In the genomic region with DNA sequence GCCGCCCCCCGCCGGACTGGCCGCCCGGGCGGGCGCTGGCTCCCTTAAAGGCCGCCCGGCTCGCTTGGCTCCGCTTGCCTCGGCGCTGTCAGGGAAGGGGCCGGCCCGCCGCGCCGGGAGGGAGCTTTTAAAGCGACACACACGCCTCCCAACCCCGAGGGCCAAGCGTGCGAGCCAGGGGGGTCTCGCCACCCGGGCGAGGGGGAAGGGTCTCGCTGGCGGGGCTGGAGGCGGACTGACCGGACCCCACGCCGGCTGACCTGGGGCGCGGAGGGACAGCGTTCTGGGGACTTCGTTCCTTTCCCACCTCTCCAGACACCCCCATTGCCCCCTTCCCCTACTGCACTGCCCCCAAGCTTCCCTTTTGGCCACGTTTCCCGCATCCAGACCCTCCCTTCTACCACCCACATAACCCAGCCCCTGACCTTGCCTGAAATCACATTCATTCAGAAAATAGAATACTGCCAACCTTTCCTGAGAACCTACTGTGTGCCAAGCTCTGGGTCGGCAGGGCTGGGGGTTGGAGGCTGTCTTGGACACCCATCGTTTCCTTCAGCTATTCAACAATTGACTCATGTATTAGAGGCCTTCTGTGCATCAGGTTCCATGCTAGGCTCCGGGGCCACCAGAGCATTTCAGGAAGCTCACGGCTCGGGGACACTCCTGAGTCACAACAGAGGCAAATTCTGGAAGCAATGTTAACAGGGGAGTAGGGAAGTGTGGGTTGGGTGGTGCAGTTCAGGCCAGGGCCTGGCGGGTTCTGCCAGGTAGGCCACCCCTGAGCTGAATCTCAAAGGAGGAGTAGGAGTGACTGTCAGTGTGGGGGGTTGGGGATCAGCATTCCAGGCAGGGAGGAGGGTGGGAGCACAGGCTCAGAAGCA, we compare ENCODE assay signal across 1 cellular context.
TF ChIP-seq lines count a peak whose summit lies in the region.

Gene INSYN1, minus strand, starts transcription at position 102 of the 881 bp plus-strand sequence. CDS start 2,221 bp downstream, outside the sequence.

TF ChIP-seq in HEK293, 187 proteins besides CTCF, POLR2A, EP300 and RAD21 (continued from another document):
- TF ChIP-seq, protein P1, sequence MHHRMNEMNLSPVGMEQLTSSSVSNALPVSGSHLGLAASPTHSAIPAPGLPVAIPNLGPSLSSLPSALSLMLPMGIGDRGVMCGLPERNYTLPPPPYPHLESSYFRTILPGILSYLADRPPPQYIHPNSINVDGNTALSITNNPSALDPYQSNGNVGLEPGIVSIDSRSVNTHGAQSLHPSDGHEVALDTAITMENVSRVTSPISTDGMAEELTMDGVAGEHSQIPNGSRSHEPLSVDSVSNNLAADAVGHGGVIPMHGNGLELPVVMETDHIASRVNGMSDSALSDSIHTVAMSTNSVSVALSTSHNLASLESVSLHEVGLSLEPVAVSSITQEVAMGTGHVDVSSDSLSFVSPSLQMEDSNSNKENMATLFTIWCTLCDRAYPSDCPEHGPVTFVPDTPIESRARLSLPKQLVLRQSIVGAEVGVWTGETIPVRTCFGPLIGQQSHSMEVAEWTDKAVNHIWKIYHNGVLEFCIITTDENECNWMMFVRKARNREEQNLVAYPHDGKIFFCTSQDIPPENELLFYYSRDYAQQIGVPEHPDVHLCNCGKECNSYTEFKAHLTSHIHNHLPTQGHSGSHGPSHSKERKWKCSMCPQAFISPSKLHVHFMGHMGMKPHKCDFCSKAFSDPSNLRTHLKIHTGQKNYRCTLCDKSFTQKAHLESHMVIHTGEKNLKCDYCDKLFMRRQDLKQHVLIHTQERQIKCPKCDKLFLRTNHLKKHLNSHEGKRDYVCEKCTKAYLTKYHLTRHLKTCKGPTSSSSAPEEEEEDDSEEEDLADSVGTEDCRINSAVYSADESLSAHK (tag by site-specific recombination; IDR thresholded peaks at IDR 0.05) = no peak
- TF ChIP-seq MYNN (tag by site-specific recombination; IDR thresholded peaks at IDR 0.05; ENCODE audit: borderline replicate concordance) = no peak
- TF ChIP-seq, protein P2, sequence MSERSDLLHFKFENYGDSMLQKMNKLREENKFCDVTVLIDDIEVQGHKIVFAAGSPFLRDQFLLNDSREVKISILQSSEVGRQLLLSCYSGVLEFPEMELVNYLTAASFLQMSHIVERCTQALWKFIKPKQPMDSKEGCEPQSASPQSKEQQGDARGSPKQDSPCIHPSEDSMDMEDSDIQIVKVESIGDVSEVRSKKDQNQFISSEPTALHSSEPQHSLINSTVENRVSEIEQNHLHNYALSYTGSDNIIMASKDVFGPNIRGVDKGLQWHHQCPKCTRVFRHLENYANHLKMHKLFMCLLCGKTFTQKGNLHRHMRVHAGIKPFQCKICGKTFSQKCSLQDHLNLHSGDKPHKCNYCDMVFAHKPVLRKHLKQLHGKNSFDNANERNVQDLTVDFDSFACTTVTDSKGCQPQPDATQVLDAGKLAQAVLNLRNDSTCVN (tag by site-specific recombination; optimal IDR thresholded peaks at IDR 0.05) = peak; percentile 28
- TF ChIP-seq GLIS1 (tag by site-specific recombination; IDR thresholded peaks at IDR 0.05) = peak; percentile 86
- TF ChIP-seq ZBTB7A (tag by site-specific recombination; IDR thresholded peaks at IDR 0.05; ENCODE audit: low read depth) = 0 out of 2 replicates have a peak, but pooled peaks have one; percentile 61
TF ChIP-seq in HEK293: peak in this region for 22.
